ENCODE assay signal across 14 cellular contexts in the genomic region with DNA sequence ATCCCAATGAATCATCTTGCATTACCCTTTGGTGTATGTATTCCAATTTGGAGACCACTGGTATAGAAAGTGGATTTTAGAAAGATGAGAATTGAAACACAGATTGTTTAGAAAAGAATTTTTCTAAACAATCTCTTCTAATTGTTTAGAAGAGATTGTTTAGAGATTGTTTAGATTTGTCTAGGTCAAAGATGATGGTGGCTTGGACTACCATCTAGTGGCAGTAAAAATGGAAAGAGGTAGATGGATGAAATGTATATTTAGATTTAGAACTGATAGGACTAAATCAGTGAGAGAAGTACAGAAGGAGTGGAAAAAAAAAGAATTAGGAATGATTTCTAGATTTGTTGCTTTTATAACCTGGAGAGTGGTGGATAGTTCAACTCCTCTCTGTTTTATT.
DNase-seq lines count a peak whose midpoint lies in the region; ATAC-seq and TF ChIP-seq lines count a peak whose summit lies in the region.
"Had no signal": no experiment of that assay in that cellular context is flagged by ENCODE, and none has a peak within 500 bp of the region (broad histone marks: within the 10 kb centered on the region; RNA-seq: fewer than 3 reads in every experiment).

No MANE protein-coding gene starts in this region.

- no peak for TF ChIP-seq POLR2A in spleen (IDR thresholded peaks at IDR 0.05)

- no peak overlapping the region for H3K4ac ChIP-seq in mesenchymal stem cell (ENCODE audit: low read depth in 1 of 2, low read length in 2 of 2)

- no peak overlapping the region for H4K8ac ChIP-seq in mesenchymal stem cell (ENCODE audit: low read length)

- H2BK120ac ChIP-seq in mesenchymal stem cell (ENCODE audit: low read depth, low read length): no peak overlapping the region

- intact Hi-C loops in spleen (cut with DNase I; ENCODE audit: low total_unique reads): no loop called here

- H2AK5ac ChIP-seq in mesenchymal stem cell (ENCODE audit: low read length, severe bottlenecking): no peak overlapping the region

- no peak overlapping the region for H3K14ac ChIP-seq in mesenchymal stem cell (ENCODE audit: low read length in 2 of 2)

- in situ Hi-C loops in SK-MEL-5 (cut with HindIII; ENCODE audit: low pct_unique_long_range_greater_than_20kb, low sequenced_read_pairs): no loop called here

- peaks cover 13% of the 10 kb centered on the region for H3K79me1 ChIP-seq in mesenchymal stem cell (replicated peaks; ENCODE audit: low read length, poor library complexity, severe bottlenecking)

- DNase-seq in NCI-H2227 treated with DMSO at 0.1 percent for 48 hours (lab: John Stamatoyannopoulos, UW) (peak; percentile 4), NCI-H2227 (lab: John Stamatoyannopoulos, UW; ENCODE audit: unreplicated experiment) (no peak), SK-MEL-5 (ENCODE audit: low read depth, low spot score) (peak; percentile 17), mesenchymal stem cell (peak; percentile 22), HK-2 (ENCODE audit: unreplicated experiment) (no peak), spleen (no peak)
- DNase-seq in stimulated activated CD4-positive, alpha-beta T cell treated with anti-CD3 and anti-CD28 coated beads, Interleukin-2, amount 100 ng/mL, for 24 hours: no peak
- DNase-seq: activated CD4-positive, alpha-beta T cell treated with anti-CD3 and anti-CD28 coated beads, Interleukin-2, amount 50 U/mL, for 4 hours; activated effector memory CD4-positive, alpha-beta T cell treated with Interleukin-2 at 50 U/mL for 16 hours; DMS 273 treated with DMSO at 0.1 percent for 48 hours; NCI-H1417 treated with DMSO at 0.1 percent for 48 hours; NCI-H69; SJCRH30 had no signal

- no peak overlapping the region for H2BK15ac ChIP-seq in mesenchymal stem cell (ENCODE audit: low read depth, poor library complexity, severe bottlenecking)

- H2BK5ac ChIP-seq in mesenchymal stem cell (ENCODE audit: low read depth, low read length, poor library complexity, severe bottlenecking): no peak overlapping the region

- H3K4me1 ChIP-seq in mesenchymal stem cell (ENCODE audit: control insufficient read depth, insufficient read depth, low read depth, low read length) (no peaks in the 10 kb centered on the region), spleen (peaks cover 0 to 3% (median 0%) of the 10 kb centered on the region in 6 donors)

- H3K27me3 ChIP-seq in mesenchymal stem cell (ENCODE audit: control insufficient read depth in 1 of 2, insufficient read depth in 1 of 2, low read length in 2 of 2) (no peaks in the 10 kb centered on the region), spleen (replicated peaks in 1 of 7) (no peaks in the 10 kb centered on the region)
- H3K27me3 ChIP-seq: SJCRH30 had no signal

- H3K27ac ChIP-seq in mesenchymal stem cell (ENCODE audit: low read length, poor library complexity, severe bottlenecking) (no peak overlapping the region), spleen (no peak overlapping the region)
- H3K27ac ChIP-seq: SJCRH30 had no signal

- H3K9ac ChIP-seq in mesenchymal stem cell (ENCODE audit: low read length): no peak overlapping the region

- H4K91ac ChIP-seq in mesenchymal stem cell (ENCODE audit: low read length): no peak overlapping the region

- no peak overlapping the region for H3K18ac ChIP-seq in mesenchymal stem cell (ENCODE audit: low read depth in 1 of 2, low read length in 2 of 2)

- H3K9me3 ChIP-seq in mesenchymal stem cell (ENCODE audit: control insufficient read depth, low read length) (no peaks in the 10 kb centered on the region), spleen (no peaks in the 10 kb centered on the region)
- H3K9me3 ChIP-seq: SJCRH30 had no signal

- peak; percentile 55 for ATAC-seq in GM18868 (IDR thresholded peaks at IDR 0.05; ENCODE audit: unreplicated experiment)

- H3K4me3 ChIP-seq in mesenchymal stem cell (ENCODE audit: insufficient read depth in 1 of 2, low read depth in 1 of 2, low read length in 2 of 2) (no peak overlapping the region), spleen (no peak overlapping the region)
- H3K4me3 ChIP-seq: SJCRH30 had no signal

- TF ChIP-seq CTCF in spleen (IDR thresholded peaks at IDR 0.05 in 8 of 11, conservative IDR thresholded peaks at IDR 0.05 in 3 of 11): peak in 4 of 11 experiments; percentile 12 to 27 (median 16)

- H2BK12ac ChIP-seq in mesenchymal stem cell (ENCODE audit: low read length in 2 of 2): no peak overlapping the region

- H3K36me3 ChIP-seq in mesenchymal stem cell (ENCODE audit: control insufficient read depth in 1 of 2, insufficient read depth in 2 of 2, low read depth in 1 of 2, low read length in 2 of 2) (peaks cover 0 to 2% of the 10 kb centered on the region in 2 experiments), spleen (no peaks in the 10 kb centered on the region)
- H3K36me3 ChIP-seq: SJCRH30 had no signal

- H2AFZ ChIP-seq in mesenchymal stem cell (ENCODE audit: low read depth, low read length): no peak overlapping the region

- no peak overlapping the region for H3K4me2 ChIP-seq in mesenchymal stem cell (ENCODE audit: low read length, poor library complexity, severe bottlenecking)

- no peak overlapping the region for H3K23ac ChIP-seq in mesenchymal stem cell (ENCODE audit: low read length in 2 of 2)

Comparison
In these comparisons a context has a peak if more than half of its experiments do, and no peak if none do; other contexts are left out.
1. DNase-seq: peak in NCI-H2227 treated with DMSO at 0.1 percent for 48 hours (single experiment), SK-MEL-5 (single experiment) and mesenchymal stem cell (single experiment); none in NCI-H2227 (single experiment), HK-2 (single experiment), stimulated activated CD4-positive, alpha-beta T cell treated with anti-CD3 and anti-CD28 coated beads, Interleukin-2, amount 100 ng/mL, for 24 hours (0 of 2) and spleen (single experiment).